Comparison of ENCODE assay signal across 1 cellular context in the genomic region with DNA sequence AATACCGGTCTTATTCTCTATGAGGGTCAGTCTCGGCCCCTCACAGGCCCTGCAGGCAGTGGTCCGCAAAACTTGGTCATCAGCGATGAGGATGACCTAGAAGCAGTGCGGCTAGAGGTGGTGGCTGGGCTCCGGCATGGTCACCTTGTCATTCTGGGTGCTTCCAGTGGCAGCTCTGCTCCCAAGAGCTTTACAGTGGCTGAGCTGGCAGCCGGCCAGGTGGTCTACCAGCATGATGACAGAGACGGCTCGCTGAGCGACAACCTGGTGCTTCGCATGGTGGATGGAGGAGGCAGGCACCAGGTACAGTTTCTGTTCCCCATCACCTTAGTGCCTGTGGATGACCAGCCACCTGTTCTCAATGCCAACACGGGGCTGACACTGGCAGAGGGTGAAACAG.
TF ChIP-seq lines count a peak whose summit lies in the region.

No MANE protein-coding gene starts in this region.

TF ChIP-seq in IMR-90, 13 proteins besides CTCF, POLR2A, EP300 and RAD21:
- TF ChIP-seq MAZ (IDR thresholded peaks at IDR 0.05; ENCODE audit: borderline replicate concordance, low read depth, low read length) (no peak), CHD1 (IDR thresholded peaks at IDR 0.05; ENCODE audit: low read depth, low read length) (no peak), MXI1 (IDR thresholded peaks at IDR 0.05; ENCODE audit: borderline replicate concordance, low read depth, low read length) (no peak), BHLHE40 (IDR thresholded peaks at IDR 0.05; ENCODE audit: low read depth, low read length) (no peak), SMC3 (IDR thresholded peaks at IDR 0.05; ENCODE audit: low read depth, low read length) (no peak), CEBPB (IDR thresholded peaks at IDR 0.05; ENCODE audit: low read depth, low read length) (no peak)
- TF ChIP-seq, protein P1, sequence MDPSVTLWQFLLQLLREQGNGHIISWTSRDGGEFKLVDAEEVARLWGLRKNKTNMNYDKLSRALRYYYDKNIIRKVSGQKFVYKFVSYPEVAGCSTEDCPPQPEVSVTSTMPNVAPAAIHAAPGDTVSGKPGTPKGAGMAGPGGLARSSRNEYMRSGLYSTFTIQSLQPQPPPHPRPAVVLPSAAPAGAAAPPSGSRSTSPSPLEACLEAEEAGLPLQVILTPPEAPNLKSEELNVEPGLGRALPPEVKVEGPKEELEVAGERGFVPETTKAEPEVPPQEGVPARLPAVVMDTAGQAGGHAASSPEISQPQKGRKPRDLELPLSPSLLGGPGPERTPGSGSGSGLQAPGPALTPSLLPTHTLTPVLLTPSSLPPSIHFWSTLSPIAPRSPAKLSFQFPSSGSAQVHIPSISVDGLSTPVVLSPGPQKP (IDR thresholded peaks at IDR 0.05; ENCODE audit: borderline replicate concordance, low read depth, low read length) = no peak
